In genomic region chr13:33497146-33497845, GRCh38 we compare ENCODE assay signal across 22 cellular contexts.
A peak's percentile ranks its signal among the peaks of the same experiment; 100 is the strongest.
DNase-seq lines count a peak whose midpoint lies in the region; ATAC-seq, FAIRE-seq and TF ChIP-seq lines count a peak whose summit lies in the region.
"Had no signal": no experiment of that assay in that cellular context is flagged by ENCODE, and none has a peak within 500 bp of the region (broad histone marks: within the 10 kb centered on the region; RNA-seq: fewer than 3 reads in every experiment).

No MANE protein-coding gene starts in this region.

- H2AFZ ChIP-seq in astrocyte (ENCODE audit: low read depth, low read length), result no peak overlapping the region

- peaks cover 5% of the 10 kb centered on the region for H3K9me3 Mint-ChIP-seq in astrocyte (ENCODE audit: unreplicated experiment)
- H3K9me3 Mint-ChIP-seq in natural killer cell, result peaks cover 0 to 4% of the 10 kb centered on the region in 2 donors
- H3K9me3 Mint-ChIP-seq: activated naive CD4-positive, alpha-beta T cell treated with anti-CD3 and anti-CD28 coated beads, Interleukin-2, amount 10 ng/mL, durations not matched to agents 7 days and 5 days had no signal

- no peaks in the 10 kb centered on the region for H4K20me1 ChIP-seq in astrocyte (ENCODE audit: insufficient read depth, low read length)

- FAIRE-seq in astrocyte (lab: Jason Lieb, UNC), result peak; percentile 78
- peak; percentile 75 for FAIRE-seq in islet of Langerhans (lab: Jason Lieb, UNC)
- FAIRE-seq: H54, HepG2 had no signal

- H3K9me3 ChIP-seq in astrocyte (ENCODE audit: insufficient read depth, low read depth, low read length) (no peaks in the 10 kb centered on the region), upper lobe of right lung (no peaks in the 10 kb centered on the region)
- H3K9me3 ChIP-seq: right lobe of liver, testis had no signal

- no peaks in the 10 kb centered on the region for H3K79me2 ChIP-seq in astrocyte (ENCODE audit: insufficient read depth, low read length)

- H3K4me3 Mint-ChIP-seq in astrocyte (ENCODE audit: unreplicated experiment) (no peak overlapping the region), natural killer cell (no peak overlapping the region)
- H3K4me3 Mint-ChIP-seq: activated naive CD4-positive, alpha-beta T cell treated with anti-CD3 and anti-CD28 coated beads, Interleukin-2, amount 10 ng/mL, durations not matched to agents 7 days and 5 days; CD4-positive, alpha-beta memory T cell had no signal

- peaks cover 26% of the 10 kb centered on the region for H3K4me1 Mint-ChIP-seq in astrocyte (ENCODE audit: low read depth, unreplicated experiment)
- H3K4me1 Mint-ChIP-seq in natural killer cell, result no peaks in the 10 kb centered on the region
- H3K4me1 Mint-ChIP-seq: activated naive CD4-positive, alpha-beta T cell treated with anti-CD3 and anti-CD28 coated beads, Interleukin-2, amount 10 ng/mL, durations not matched to agents 7 days and 5 days had no signal

- H3K36me3 ChIP-seq in astrocyte (ENCODE audit: insufficient read depth, low read length), result no peaks in the 10 kb centered on the region
- H3K36me3 ChIP-seq in upper lobe of right lung, result no peaks in the 10 kb centered on the region
- H3K36me3 ChIP-seq: cardiac muscle cell, right lobe of liver had no signal

- H3K36me3 Mint-ChIP-seq in astrocyte (ENCODE audit: low read depth, unreplicated experiment) (no peaks in the 10 kb centered on the region), natural killer cell (no peaks in the 10 kb centered on the region)
- H3K36me3 Mint-ChIP-seq: activated naive CD4-positive, alpha-beta T cell treated with anti-CD3 and anti-CD28 coated beads, Interleukin-2, amount 10 ng/mL, durations not matched to agents 7 days and 5 days; CD4-positive, alpha-beta memory T cell had no signal

- H3K27ac ChIP-seq in astrocyte (ENCODE audit: low read depth, low read length), result peak overlapping the region; percentile 89
- H3K27ac ChIP-seq in upper lobe of right lung, result peak overlapping the region; percentile 37
- H3K27ac ChIP-seq: cardiac muscle cell, right lobe of liver, testis had no signal

- H3K27me3 ChIP-seq in astrocyte (ENCODE audit: insufficient read depth, low read length) (no peaks in the 10 kb centered on the region), upper lobe of right lung (no peaks in the 10 kb centered on the region)
- H3K27me3 ChIP-seq: cardiac muscle cell, right lobe of liver, testis had no signal

- no peak overlapping the region for H3K4me3 ChIP-seq in astrocyte (ENCODE audit: insufficient read depth, low read depth, low read length)
- no peak overlapping the region for H3K4me3 ChIP-seq in upper lobe of right lung
- H3K4me3 ChIP-seq: cardiac muscle cell, right lobe of liver, testis had no signal

- H3K27ac Mint-ChIP-seq in astrocyte (ENCODE audit: unreplicated experiment), result no peak overlapping the region
- no peak overlapping the region for H3K27ac Mint-ChIP-seq in natural killer cell
- H3K27ac Mint-ChIP-seq: activated naive CD4-positive, alpha-beta T cell treated with anti-CD3 and anti-CD28 coated beads, Interleukin-2, amount 10 ng/mL, durations not matched to agents 7 days and 5 days; CD4-positive, alpha-beta memory T cell had no signal

- H3K27me3 Mint-ChIP-seq in astrocyte (ENCODE audit: low read depth, unreplicated experiment) (no peaks in the 10 kb centered on the region), natural killer cell (ENCODE audit: low read depth in 2 of 2) (peaks cover 6 to 16% of the 10 kb centered on the region in 2 donors)

- peaks cover 34% of the 10 kb centered on the region for H3K4me1 ChIP-seq in astrocyte (ENCODE audit: insufficient read depth, low read length)
- no peaks in the 10 kb centered on the region for H3K4me1 ChIP-seq in upper lobe of right lung
- H3K4me1 ChIP-seq: right lobe of liver, testis had no signal

- H3K4me2 ChIP-seq in astrocyte (ENCODE audit: low read length), result peak overlapping the region; percentile 55

- peak; percentile 18 for DNase-seq in NCI-H146 treated with DMSO at 0.1 percent for 48 hours (lab: John Stamatoyannopoulos, UW; ENCODE audit: unreplicated experiment)
- no peak for DNase-seq in NCI-H146 (lab: John Stamatoyannopoulos, UW)
- peak; percentile 67 for DNase-seq in astrocyte (ENCODE audit: low read depth)
- DNase-seq in upper lobe of right lung, result no peak
- no peak for DNase-seq in natural killer cell
- no peak for DNase-seq in T-helper 2 cell
- DNase-seq: ACHN; activated CD4-positive, alpha-beta T cell treated with anti-CD3 and anti-CD28 coated beads for 1 hour; activated naive CD4-positive, alpha-beta T cell treated with anti-CD3 and anti-CD28 coated beads, Interleukin-2, amount 10 ng/mL, durations not matched to agents 7 days and 5 days; CD4-positive, alpha-beta memory T cell; mesendoderm; NK-92 treated with Interleukin-12 subunit alpha and Interleukin-12 subunit beta, amount 100 ng/mL, for 24 hours; right lobe of liver; Right ventricle myocardium superior; stimulated activated CD8-positive, alpha-beta memory T cell treated with anti-CD3 and anti-CD28 coated beads, Interleukin-4, amount 100 ng/mL, for 48 hours; T-helper 9 cell; testis had no signal

- TF ChIP-seq CTCF in astrocyte (IDR thresholded peaks at IDR 0.05; ENCODE audit: insufficient read depth, low read depth, low read length) (no peak), upper lobe of right lung (IDR thresholded peaks at IDR 0.05) (no peak), natural killer cell (IDR thresholded peaks at IDR 0.05) (no peak)

- no peak for ATAC-seq in upper lobe of right lung
- no peak for ATAC-seq in natural killer cell
- ATAC-seq in esophagus mucosa, result no peak
- ATAC-seq: HepG2 had no signal

- intact Hi-C loops in upper lobe of right lung (cut with DNase I), result no loop called here
- intact Hi-C loops in natural killer cell (cut with micrococcal nuclease), result no loop called here

- peak overlapping the region; percentile 50 for H3K9ac ChIP-seq in astrocyte (ENCODE audit: low read length)

Comparison
In these comparisons a context has a peak if more than half of its experiments do, and no peak if none do; other contexts are left out.
1. DNase-seq: peak in NCI-H146 treated with DMSO at 0.1 percent for 48 hours (single experiment) and astrocyte (single experiment); none in NCI-H146 (single experiment), upper lobe of right lung (single experiment), natural killer cell (single experiment) and T-helper 2 cell (0 of 5).